1 cellular context compared by ENCODE assay signal in genomic region chr2:38610851-38611801, GRCh38.
TF ChIP-seq lines count a peak whose summit lies in the region.

No MANE protein-coding gene starts in this region.

TF ChIP-seq in GM12878, 131 proteins besides CTCF, POLR2A, EP300 and RAD21 (continued from another document and continues in another):
- TF ChIP-seq ZBTB11 (CRISPR knock-in tag; IDR thresholded peaks at IDR 0.05) (no peak), SMARCA5 (IDR thresholded peaks at IDR 0.05) (no peak; the same call in 1 of the 2 replicates), POU2F2 (IDR thresholded peaks at IDR 0.05; ENCODE audit: borderline replicate concordance, low read depth, low read length) (peak; percentile 68; the same call in 2 of the 3 replicates), STAT1 (conservative IDR thresholded peaks at IDR 0.05) (no peak), IRF3 (IDR thresholded peaks at IDR 0.05) (no peak), KDM1A (IDR thresholded peaks at IDR 0.05; ENCODE audit: borderline replicate concordance) (no peak), RUNX3 (IDR thresholded peaks at IDR 0.05; ENCODE audit: low read length) (peak; percentile 97), NFYA (IDR thresholded peaks at IDR 0.05; ENCODE audit: borderline replicate concordance, low read depth, low read length) (no peak), CEBPZ (IDR thresholded peaks at IDR 0.05; ENCODE audit: low read depth, low read length) (no peak), POLR2AphosphoS5 (IDR thresholded peaks at IDR 0.05; ENCODE audit: low read length) (no peak), IKZF2 (IDR thresholded peaks at IDR 0.05) (peak; percentile 90 to 92), SMAD1 (IDR thresholded peaks at IDR 0.05; ENCODE audit: low read depth, partially characterized antibody) (no peak), SKIL (IDR thresholded peaks at IDR 0.05; ENCODE audit: low read depth, poor library complexity, severe bottlenecking) (peak; percentile 81), SIN3A (IDR thresholded peaks at IDR 0.05; ENCODE audit: low read depth, low read length) (no peak), NFXL1 (IDR thresholded peaks at IDR 0.05; ENCODE audit: borderline replicate concordance) (no peak), BHLHE40 (IDR thresholded peaks at IDR 0.05; ENCODE audit: borderline replicate concordance in 1 of 2, low read depth in 2 of 2, low read length in 1 of 2) (peak in 1 of 2 experiments; percentile 40; a peak in 1 of 4 replicates), YY1 (IDR thresholded peaks at IDR 0.05; ENCODE audit: low read depth, low read length) (peak; percentile 86), RCOR1 (conservative IDR thresholded peaks at IDR 0.05; ENCODE audit: low read depth, low read length) (no peak), EZH2 (IDR thresholded peaks at IDR 0.05; ENCODE audit: borderline replicate concordance, control insufficient read depth, low read depth, low read length) (0 out of 2 replicates have a peak, but pooled peaks have one; percentile 31), NKRF (conservative IDR thresholded peaks at IDR 0.05) (no peak), ZNF207 (IDR thresholded peaks at IDR 0.05; ENCODE audit: borderline replicate concordance) (no peak), NR2C1 (IDR thresholded peaks at IDR 0.05) (no peak), CREM (IDR thresholded peaks at IDR 0.05; ENCODE audit: low read depth) (peak; percentile 60; the same call in 1 of the 2 replicates), NR2C2 (IDR thresholded peaks at IDR 0.05; ENCODE audit: borderline replicate concordance, control insufficient read depth, insufficient read length, low read depth) (no peak), ETV6 (conservative IDR thresholded peaks at IDR 0.05 in 1 of 2, IDR thresholded peaks at IDR 0.05 in 1 of 2; ENCODE audit: borderline replicate concordance in 1 of 2, low read depth in 1 of 2) (peak in 1 of 2 experiments; percentile 44; a peak in 2 of 4 replicates), MTA2 (IDR thresholded peaks at IDR 0.05; ENCODE audit: low read depth) (peak; percentile 85), MEF2B (IDR thresholded peaks at IDR 0.05; ENCODE audit: partially characterized antibody, poor library complexity, severe bottlenecking) (peak; percentile 58), NRF1 (conservative IDR thresholded peaks at IDR 0.05; ENCODE audit: low read depth, low read length) (no peak), JUNB (IDR thresholded peaks at IDR 0.05) (peak; percentile 85), NFIC (IDR thresholded peaks at IDR 0.05; ENCODE audit: low read depth, low read length) (peak; percentile 89), SREBF1 (IDR thresholded peaks at IDR 0.05; ENCODE audit: low read length) (no peak), TBL1XR1 (IDR thresholded peaks at IDR 0.05; ENCODE audit: low read depth, low read length) (no peak), BCL11A (IDR thresholded peaks at IDR 0.05; ENCODE audit: low read depth, low read length) (peak; percentile 95), ZNF384 (IDR thresholded peaks at IDR 0.05; ENCODE audit: borderline replicate concordance, low read depth, low read length) (no peak)
- TF ChIP-seq, protein P1, sequence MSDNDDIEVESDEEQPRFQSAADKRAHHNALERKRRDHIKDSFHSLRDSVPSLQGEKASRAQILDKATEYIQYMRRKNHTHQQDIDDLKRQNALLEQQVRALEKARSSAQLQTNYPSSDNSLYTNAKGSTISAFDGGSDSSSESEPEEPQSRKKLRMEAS (IDR thresholded peaks at IDR 0.05; ENCODE audit: low read depth, low read length): no peak
- TF ChIP-seq, protein P2, sequence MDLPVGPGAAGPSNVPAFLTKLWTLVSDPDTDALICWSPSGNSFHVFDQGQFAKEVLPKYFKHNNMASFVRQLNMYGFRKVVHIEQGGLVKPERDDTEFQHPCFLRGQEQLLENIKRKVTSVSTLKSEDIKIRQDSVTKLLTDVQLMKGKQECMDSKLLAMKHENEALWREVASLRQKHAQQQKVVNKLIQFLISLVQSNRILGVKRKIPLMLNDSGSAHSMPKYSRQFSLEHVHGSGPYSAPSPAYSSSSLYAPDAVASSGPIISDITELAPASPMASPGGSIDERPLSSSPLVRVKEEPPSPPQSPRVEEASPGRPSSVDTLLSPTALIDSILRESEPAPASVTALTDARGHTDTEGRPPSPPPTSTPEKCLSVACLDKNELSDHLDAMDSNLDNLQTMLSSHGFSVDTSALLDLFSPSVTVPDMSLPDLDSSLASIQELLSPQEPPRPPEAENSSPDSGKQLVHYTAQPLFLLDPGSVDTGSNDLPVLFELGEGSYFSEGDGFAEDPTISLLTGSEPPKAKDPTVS (IDR thresholded peaks at IDR 0.05; ENCODE audit: low read depth, low read length): no peak
- TF ChIP-seq, protein P3, sequence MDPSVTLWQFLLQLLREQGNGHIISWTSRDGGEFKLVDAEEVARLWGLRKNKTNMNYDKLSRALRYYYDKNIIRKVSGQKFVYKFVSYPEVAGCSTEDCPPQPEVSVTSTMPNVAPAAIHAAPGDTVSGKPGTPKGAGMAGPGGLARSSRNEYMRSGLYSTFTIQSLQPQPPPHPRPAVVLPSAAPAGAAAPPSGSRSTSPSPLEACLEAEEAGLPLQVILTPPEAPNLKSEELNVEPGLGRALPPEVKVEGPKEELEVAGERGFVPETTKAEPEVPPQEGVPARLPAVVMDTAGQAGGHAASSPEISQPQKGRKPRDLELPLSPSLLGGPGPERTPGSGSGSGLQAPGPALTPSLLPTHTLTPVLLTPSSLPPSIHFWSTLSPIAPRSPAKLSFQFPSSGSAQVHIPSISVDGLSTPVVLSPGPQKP (IDR thresholded peaks at IDR 0.05; ENCODE audit: low read depth, low read length): no peak
- TF ChIP-seq, protein P4, sequence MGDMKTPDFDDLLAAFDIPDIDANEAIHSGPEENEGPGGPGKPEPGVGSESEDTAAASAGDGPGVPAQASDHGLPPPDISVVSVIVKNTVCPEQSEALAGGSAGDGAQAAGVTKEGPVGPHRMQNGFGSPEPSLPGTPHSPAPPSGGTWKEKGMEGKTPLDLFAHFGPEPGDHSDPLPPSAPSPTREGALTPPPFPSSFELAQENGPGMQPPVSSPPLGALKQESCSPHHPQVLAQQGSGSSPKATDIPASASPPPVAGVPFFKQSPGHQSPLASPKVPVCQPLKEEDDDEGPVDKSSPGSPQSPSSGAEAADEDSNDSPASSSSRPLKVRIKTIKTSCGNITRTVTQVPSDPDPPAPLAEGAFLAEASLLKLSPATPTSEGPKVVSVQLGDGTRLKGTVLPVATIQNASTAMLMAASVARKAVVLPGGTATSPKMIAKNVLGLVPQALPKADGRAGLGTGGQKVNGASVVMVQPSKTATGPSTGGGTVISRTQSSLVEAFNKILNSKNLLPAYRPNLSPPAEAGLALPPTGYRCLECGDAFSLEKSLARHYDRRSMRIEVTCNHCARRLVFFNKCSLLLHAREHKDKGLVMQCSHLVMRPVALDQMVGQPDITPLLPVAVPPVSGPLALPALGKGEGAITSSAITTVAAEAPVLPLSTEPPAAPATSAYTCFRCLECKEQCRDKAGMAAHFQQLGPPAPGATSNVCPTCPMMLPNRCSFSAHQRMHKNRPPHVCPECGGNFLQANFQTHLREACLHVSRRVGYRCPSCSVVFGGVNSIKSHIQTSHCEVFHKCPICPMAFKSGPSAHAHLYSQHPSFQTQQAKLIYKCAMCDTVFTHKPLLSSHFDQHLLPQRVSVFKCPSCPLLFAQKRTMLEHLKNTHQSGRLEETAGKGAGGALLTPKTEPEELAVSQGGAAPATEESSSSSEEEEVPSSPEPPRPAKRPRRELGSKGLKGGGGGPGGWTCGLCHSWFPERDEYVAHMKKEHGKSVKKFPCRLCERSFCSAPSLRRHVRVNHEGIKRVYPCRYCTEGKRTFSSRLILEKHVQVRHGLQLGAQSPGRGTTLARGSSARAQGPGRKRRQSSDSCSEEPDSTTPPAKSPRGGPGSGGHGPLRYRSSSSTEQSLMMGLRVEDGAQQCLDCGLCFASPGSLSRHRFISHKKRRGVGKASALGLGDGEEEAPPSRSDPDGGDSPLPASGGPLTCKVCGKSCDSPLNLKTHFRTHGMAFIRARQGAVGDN (IDR thresholded peaks at IDR 0.05): no peak
- TF ChIP-seq, protein P5, sequence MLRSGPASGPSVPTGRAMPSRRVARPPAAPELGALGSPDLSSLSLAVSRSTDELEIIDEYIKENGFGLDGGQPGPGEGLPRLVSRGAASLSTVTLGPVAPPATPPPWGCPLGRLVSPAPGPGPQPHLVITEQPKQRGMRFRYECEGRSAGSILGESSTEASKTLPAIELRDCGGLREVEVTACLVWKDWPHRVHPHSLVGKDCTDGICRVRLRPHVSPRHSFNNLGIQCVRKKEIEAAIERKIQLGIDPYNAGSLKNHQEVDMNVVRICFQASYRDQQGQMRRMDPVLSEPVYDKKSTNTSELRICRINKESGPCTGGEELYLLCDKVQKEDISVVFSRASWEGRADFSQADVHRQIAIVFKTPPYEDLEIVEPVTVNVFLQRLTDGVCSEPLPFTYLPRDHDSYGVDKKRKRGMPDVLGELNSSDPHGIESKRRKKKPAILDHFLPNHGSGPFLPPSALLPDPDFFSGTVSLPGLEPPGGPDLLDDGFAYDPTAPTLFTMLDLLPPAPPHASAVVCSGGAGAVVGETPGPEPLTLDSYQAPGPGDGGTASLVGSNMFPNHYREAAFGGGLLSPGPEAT (IDR thresholded peaks at IDR 0.05; ENCODE audit: low read depth): peak; percentile 69
